Comparison of ENCODE assay signal across 15 cellular contexts in genomic region chr1:223718850-223719249, GRCh38. TPM values are rescaled to one million over a fixed set of nuclear protein-coding genes. Genes with fewer than 3 reads are reported as not detected.
DNase-seq lines count a peak whose midpoint lies in the region; ATAC-seq, FAIRE-seq and TF ChIP-seq lines count a peak whose summit lies in the region.
"Had no signal": no experiment of that assay in that cellular context is flagged by ENCODE, and none has a peak within 500 bp of the region (broad histone marks: within the 10 kb centered on the region; RNA-seq: fewer than 3 reads in every experiment).

No MANE protein-coding gene starts in this region.

- intact Hi-C loops in natural killer cell (cut with micrococcal nuclease), result loop anchor here (5.0 kb wide), 1 partner anchor 128 kb away; the partner anchor contains the start of gene TP53BP2

- H4K5ac ChIP-seq in H1 (ENCODE audit: insufficient read length, low read depth, low read length), result no peak overlapping the region

- H3K23ac ChIP-seq in H1 (ENCODE audit: insufficient read length), result no peak overlapping the region

- FAIRE-seq in H1 (lab: Jason Lieb, UNC), result no peak
- FAIRE-seq: GM19239, TTC549 had no signal

- TF ChIP-seq CTCF in AG04450 (IDR thresholded peaks at IDR 0.05; ENCODE audit: low read depth, low read length), result no peak
- no peak for TF ChIP-seq CTCF in H1 (IDR thresholded peaks at IDR 0.05; ENCODE audit: control extremely low read depth in 1 of 3, insufficient read depth in 1 of 3, low read depth in 1 of 3, low read length in 3 of 3)
- no peak for TF ChIP-seq CTCF in natural killer cell (IDR thresholded peaks at IDR 0.05)
- TF ChIP-seq CTCF in right atrium auricular region (IDR thresholded peaks at IDR 0.05), result no peak

- H2BK15ac ChIP-seq in H1 (ENCODE audit: low read length), result no peak overlapping the region

- H3K9me3 ChIP-seq in AG04450 (ENCODE audit: control insufficient read depth, insufficient read depth, low read length) (no peaks in the 10 kb centered on the region), HUES64 (ENCODE audit: insufficient read depth, low read depth, low read length) (no peaks in the 10 kb centered on the region), H1 (ENCODE audit: insufficient read depth in 2 of 2, low read depth in 1 of 2, low read length in 1 of 2) (no peaks in the 10 kb centered on the region), right atrium auricular region (no peaks in the 10 kb centered on the region)
- H3K9me3 ChIP-seq: BLaER1 treated with 17β-estradiol and CSF1 and Interleukin-3, amounts not matched to agents 10 nM and 100 nM had no signal

- peaks cover 0 to 5% of the 10 kb centered on the region in 2 experiments for H4K20me1 ChIP-seq in H1 (replicated peaks in 1 of 2; ENCODE audit: control insufficient read depth in 1 of 2, insufficient read depth in 2 of 2, low read length in 2 of 2)

- no peaks in the 10 kb centered on the region for H3K79me2 ChIP-seq in H1 (ENCODE audit: control insufficient read depth in 1 of 2, insufficient read depth in 2 of 2, low read length in 2 of 2)

- H3K4me1 Mint-ChIP-seq in natural killer cell, result peaks cover 76 to 84% of the 10 kb centered on the region in 2 donors

- peaks cover 35% of the 10 kb centered on the region for H3K4me1 ChIP-seq in HUES64 (ENCODE audit: insufficient read depth, low read length)
- H3K4me1 ChIP-seq in H1 (replicated peaks in 1 of 4; ENCODE audit: control insufficient read depth in 3 of 4, insufficient read depth in 4 of 4, low read length in 3 of 4), result peaks cover 4 to 26% (median 16%) of the 10 kb centered on the region in 4 experiments; a peak in 6 of 7 replicates
- peaks cover 0 to 47% of the 10 kb centered on the region in 2 donors for H3K4me1 ChIP-seq in right atrium auricular region

- WGBS in HUES64, result 29% methylated on average over 5 of the region's 5 CpGs
- 25% methylated on average over 5 of the region's 5 CpGs; no CpG with 5 or more reads in 1 of the 2 experiments for WGBS in H1 (ENCODE audit: extremely low coverage in 1 of 2, insufficient coverage in 1 of 2, insufficient read length in 1 of 2, insufficient replicate concordance in 2 of 2, low coverage in 1 of 2, low lambda C conversion rate in 2 of 2, missing lambda C conversion rate in 1 of 2), 2 experiments

- H3K36me3 Mint-ChIP-seq in natural killer cell, result peaks cover 10% of the 10 kb centered on the region

- no peak overlapping the region for H4K8ac ChIP-seq in H1 (ENCODE audit: extremely low read depth, insufficient read depth, low read length)

- no peaks in the 10 kb centered on the region for H3K23me2 ChIP-seq in H1 (ENCODE audit: low read depth, low read length)

- H2BK12ac ChIP-seq in H1 (ENCODE audit: low read depth, low read length), result no peak overlapping the region

- peak overlapping the region; percentile 92 to 94 for H3K27ac Mint-ChIP-seq in natural killer cell
- H3K27ac Mint-ChIP-seq: activated T-helper 17 cell treated with anti-CD3 and anti-CD28 coated beads, Interleukin-2, amount 50 U/mL, for 72 hours had no signal

- DNase-seq in AG04450 (ENCODE audit: low read depth, low spot score) (no peak), H1 (ENCODE audit: low read depth in 1 of 2, low spot score in 2 of 2) (no peak), natural killer cell (no peak), NCI-H146 treated with DMSO at 0.1 percent for 48 hours (lab: John Stamatoyannopoulos, UW; ENCODE audit: unreplicated experiment) (no peak), right atrium auricular region (ENCODE audit: low spot score) (no peak)
- DNase-seq: cortex of kidney; NCI-H1417; NK-92 treated with Interleukin-12 subunit alpha and Interleukin-12 subunit beta, amount 100 ng/mL, for 24 hours had no signal

- H3K9ac ChIP-seq in HUES64 (ENCODE audit: low read depth, low read length) (no peak overlapping the region), H1 (replicated peaks in 1 of 4; ENCODE audit: extremely low read depth in 1 of 4, low read depth in 3 of 4, low read length in 3 of 4) (no peak overlapping the region)

- H3K36me3 ChIP-seq in HUES64 (ENCODE audit: insufficient read depth, low read length) (peaks cover 26% of the 10 kb centered on the region; the same call in 1 of the 2 replicates), H1 (ENCODE audit: control insufficient read depth in 2 of 4, insufficient read depth in 4 of 4, low read length in 3 of 4) (peaks cover 0 to 4% (median 0%) of the 10 kb centered on the region in 4 experiments; a peak in 1 of 8 replicates), right atrium auricular region (peaks cover 33% of the 10 kb centered on the region)

- CTCF ChIA-PET in AG04450 (lab: Charles Lee), result interaction anchor here (0.6 to 1.9 kb wide), 4 partner anchors 9 to 31 kb away, joined by 3 to 6 read pairs (median 4); no protein-coding TSS in a partner anchor
- CTCF ChIA-PET in H1 (lab: Charles Lee; ENCODE audit: partially characterized antibody), result interaction anchor here (0.6 to 6.9 kb wide), 14 partner anchors 8 to 40 kb away, joined by 3 to 74 read pairs (median 8); no protein-coding TSS in a partner anchor

- H3K79me1 ChIP-seq in H1 (ENCODE audit: low read depth, low read length), result no peaks in the 10 kb centered on the region

- H3K27me3 ChIP-seq in AG04450 (ENCODE audit: control insufficient read depth, insufficient read depth, low read length) (no peaks in the 10 kb centered on the region), HUES64 (ENCODE audit: insufficient read depth, low read length) (peaks cover 76% of the 10 kb centered on the region), H1 (replicated peaks in 1 of 4; ENCODE audit: control insufficient read depth in 3 of 4, extremely low read depth in 1 of 4, insufficient read depth in 3 of 4, low read length in 3 of 4) (peaks cover 0 to 69% (median 63%) of the 10 kb centered on the region in 4 experiments; a peak in 6 of 7 replicates), right atrium auricular region (no peaks in the 10 kb centered on the region)
- H3K27me3 ChIP-seq: BLaER1 treated with 17β-estradiol and CSF1 and Interleukin-3, amounts not matched to agents 10 nM and 100 nM had no signal

- H3K27me3 Mint-ChIP-seq in natural killer cell (ENCODE audit: low read depth in 2 of 2), result no peaks in the 10 kb centered on the region
- H3K27me3 Mint-ChIP-seq: activated T-helper 17 cell treated with anti-CD3 and anti-CD28 coated beads, Interleukin-2, amount 50 U/mL, for 72 hours had no signal

- no peak overlapping the region for H3K4me3 Mint-ChIP-seq in natural killer cell
- H3K4me3 Mint-ChIP-seq: activated T-helper 17 cell treated with anti-CD3 and anti-CD28 coated beads, Interleukin-2, amount 50 U/mL, for 72 hours had no signal

- H4K91ac ChIP-seq in H1 (replicated peaks; ENCODE audit: insufficient read length, low read length), result no peak overlapping the region

- TF ChIP-seq EP300 in H1 (IDR thresholded peaks at IDR 0.05; ENCODE audit: borderline replicate concordance in 1 of 2, low read depth in 2 of 2, low read length in 2 of 2), result no peak

- no peak overlapping the region for H2AFZ ChIP-seq in H1 (ENCODE audit: low read length)

- no peak overlapping the region for H2AK5ac ChIP-seq in H1 (ENCODE audit: low read depth, low read length)

- ATAC-seq in natural killer cell, result no peak
- no peak for ATAC-seq in GM19324 (IDR thresholded peaks at IDR 0.05; ENCODE audit: low FRiP score, unreplicated experiment)
- ATAC-seq in GM18909 (IDR thresholded peaks at IDR 0.05; ENCODE audit: poor library complexity, unreplicated experiment), result no peak

- H3K4me3 ChIP-seq in AG04450 (ENCODE audit: low read depth, low read length) (no peak overlapping the region), HUES64 (ENCODE audit: low read length) (no peak overlapping the region), H1 (ENCODE audit: extremely low read depth in 1 of 4, insufficient read depth in 2 of 4, low read depth in 3 of 4, low read length in 4 of 4) (no peak overlapping the region), right atrium auricular region (no peak overlapping the region)
- H3K4me3 ChIP-seq: BLaER1 treated with 17β-estradiol and CSF1 and Interleukin-3, amounts not matched to agents 10 nM and 100 nM had no signal

- H2BK20ac ChIP-seq in H1 (ENCODE audit: low read length), result no peak overlapping the region

- peak overlapping the region; percentile 71 for H3K27ac ChIP-seq in AG04450 (ENCODE audit: low read depth, low read length)
- H3K27ac ChIP-seq in HUES64 (ENCODE audit: low read depth, low read length), result peak overlapping the region; percentile 31; the same call in 1 of the 2 replicates
- H3K27ac ChIP-seq in H1 (ENCODE audit: low read depth, low read length), result no peak overlapping the region
- no peak overlapping the region for H3K27ac ChIP-seq in right atrium auricular region

- H3K18ac ChIP-seq in H1 (ENCODE audit: extremely low read depth, low read length), result no peak overlapping the region

- H3K9me3 Mint-ChIP-seq in natural killer cell, result no peaks in the 10 kb centered on the region
- H3K9me3 Mint-ChIP-seq: activated T-helper 17 cell treated with anti-CD3 and anti-CD28 coated beads, Interleukin-2, amount 50 U/mL, for 72 hours had no signal

- no peak for TF ChIP-seq POLR2A in H1 (IDR thresholded peaks at IDR 0.05; ENCODE audit: control extremely low read depth in 1 of 2, low read depth in 2 of 2, low read length in 2 of 2)

- peak overlapping the region in 1 of 2 experiments; percentile 27; a peak in 1 of 4 replicates for H3K4me2 ChIP-seq in H1 (ENCODE audit: insufficient read depth in 1 of 2, low read depth in 2 of 2, low read length in 2 of 2)

- no peak overlapping the region for H2BK5ac ChIP-seq in H1 (ENCODE audit: low read depth, low read length)

- no peak overlapping the region for H3K56ac ChIP-seq in H1 (replicated peaks; ENCODE audit: insufficient read length, low read depth, low read length)

- H2BK120ac ChIP-seq in H1 (replicated peaks; ENCODE audit: low read depth, low read length), result no peak overlapping the region

- no peak overlapping the region for H3K14ac ChIP-seq in H1 (ENCODE audit: insufficient read length)

- TF ChIP-seq RAD21 in H1 (IDR thresholded peaks at IDR 0.05 in 1 of 2, conservative IDR thresholded peaks at IDR 0.05 in 1 of 2; ENCODE audit: low read depth in 2 of 2, low read length in 2 of 2), result no peak

- no peak overlapping the region for H3K4ac ChIP-seq in H1 (replicated peaks; ENCODE audit: insufficient read length, low read depth, low read length)

- POLR2A ChIA-PET in AG04450 (lab: Yijun Ruan, JAX), result interaction anchor here (0.8 kb wide), 2 partner anchors 18 to 53 kb away, joined by 3 to 4 read pairs; no protein-coding TSS in a partner anchor
- POLR2A ChIA-PET in H1 (lab: Charles Lee; ENCODE audit: partially characterized antibody), result interaction anchor here (0.9 to 1.8 kb wide), 6 partner anchors 9 to 40 kb away, joined by 3 to 7 read pairs (median 4); no protein-coding TSS in a partner anchor

RNA-seq across cellular contexts. Expression of gene CAPN2, which starts 6.5 kb away (rescaled TPM):
- polyA plus RNA-seq in AG04450 (2011; rRNA removed) (417 and 433 TPM in 2 replicates), H1 (2011; rRNA removed) (9.1 and 10.3 TPM in 2 replicates)
- 355 and 396 TPM in 2 replicates for polyA minus RNA-seq in AG04450 (2011; rRNA and poly(A)+ RNA removed)
- 26.0 TPM for polyA plus RNA-seq in HUES64 (2013, experiment 1 of 2)
- polyA plus RNA-seq in HUES64 (2013, experiment 2 of 2), result 34.6 TPM
- total RNA-seq in H1 (2021; fragmentation: NEBNext Ultra II Directional; extraction: Animal tissue kit (Norgen Biotek cat#: 25700)), result 9.2 and 9.4 TPM in 2 replicates
- polyA plus RNA-seq in H1 (2011; cell fraction: cytosol; rRNA removed), result 12.1 TPM
- polyA plus RNA-seq in H1 (2011; cell fraction: nucleus; rRNA removed), result 18.7 TPM
- 16.8 to 24.6 TPM (median 19.6 TPM) in 4 replicates for polyA plus RNA-seq in H1 (2012, experiment 1 of 2)
- 2.8 TPM for polyA plus RNA-seq in H1 (2012, experiment 2 of 2)
- 8.5 TPM for polyA plus RNA-seq in H1 (2013, experiment 1 of 2)
- 8.5 TPM for polyA plus RNA-seq in H1 (2013, experiment 2 of 2)
- polyA minus RNA-seq in H1 (2011; rRNA and poly(A)+ RNA removed), result 10.8 and 24.0 TPM in 2 replicates
- 15.3 TPM for polyA minus RNA-seq in H1 (2011; cell fraction: cytosol; rRNA and poly(A)+ RNA removed)
- polyA minus RNA-seq in H1 (2011; cell fraction: nucleus; rRNA and poly(A)+ RNA removed), result 12.7 TPM
- total RNA-seq in natural killer cell (100 to 1,000 TPM; 228 to 275 (median 236) TPM), right atrium auricular region (10 to 100 TPM; 61.4 to 72.3 TPM)

RNA-seq across cellular contexts. Expression of gene CAPN8, which starts 53.3 kb away (rescaled TPM):
- polyA plus RNA-seq in AG04450 (2011; rRNA removed) (not detected in 2 replicates), H1 (2011; rRNA removed) (0.20 TPM in 1 of 2 replicates, not detected in the other)
- polyA minus RNA-seq in AG04450 (2011; rRNA and poly(A)+ RNA removed), result not detected in 2 replicates
- 0.35 TPM for polyA plus RNA-seq in HUES64 (2013, experiment 1 of 2)
- not detected for polyA plus RNA-seq in HUES64 (2013, experiment 2 of 2)
- 0.26 TPM in 1 of 2 replicates, not detected in the other for total RNA-seq in H1 (2021; fragmentation: NEBNext Ultra II Directional; extraction: Animal tissue kit (Norgen Biotek cat#: 25700))
- polyA plus RNA-seq in H1 (2011; cell fraction: cytosol; rRNA removed), result not detected
- polyA plus RNA-seq in H1 (2011; cell fraction: nucleus; rRNA removed), result 0.48 TPM
- polyA plus RNA-seq in H1 (2012, experiment 1 of 2), result 0.19 TPM in 1 of 4 replicates, not detected in the others
- not detected for polyA plus RNA-seq in H1 (2012, experiment 2 of 2)
- polyA plus RNA-seq in H1 (2013, experiment 1 of 2), result not detected
- polyA plus RNA-seq in H1 (2013, experiment 2 of 2), result not detected
- not detected in 2 replicates for polyA minus RNA-seq in H1 (2011; rRNA and poly(A)+ RNA removed)
- not detected for polyA minus RNA-seq in H1 (2011; cell fraction: cytosol; rRNA and poly(A)+ RNA removed)
- not detected for polyA minus RNA-seq in H1 (2011; cell fraction: nucleus; rRNA and poly(A)+ RNA removed)
- total RNA-seq in natural killer cell (1 to 10 TPM in 1 of 3 donors, under 1 TPM in 2; 0.18 to 6.7 (median 0.84) TPM), right atrium auricular region (not detected)
- total RNA-seq: activated T-helper 17 cell treated with anti-CD3 and anti-CD28 coated beads, Interleukin-2, amount 50 U/mL, for 72 hours had no signal

Comparison
In these comparisons a context has a peak if more than half of its experiments do, and no peak if none do; other contexts are left out.
1. H3K27ac ChIP-seq: peak in AG04450 (single experiment) and HUES64 (single experiment); none in H1 (single experiment) and right atrium auricular region (0 of 2).